Comparison of ENCODE assay signal across 33 cellular contexts in genomic region chr6:146369866-146370265, GRCh38.
"Had no signal": no experiment of that assay in that cellular context is flagged by ENCODE, and none has a peak within 500 bp of the region (broad histone marks: within the 10 kb centered on the region; RNA-seq: fewer than 3 reads in every experiment).

No MANE protein-coding gene starts in this region.

- H3K27ac ChIP-seq: adrenal gland, ascending aorta, body of pancreas, brain microvascular endothelial cell, breast epithelium, cardiac muscle cell had no signal

- H3K4me1 ChIP-seq: adrenal gland, ascending aorta, body of pancreas, breast epithelium had no signal

- H3K9me3 ChIP-seq: adrenal gland, ascending aorta, body of pancreas had no signal

- ATAC-seq: activated naive CD4-positive, alpha-beta T cell treated with anti-CD3 and anti-CD28 coated beads, Interleukin-2, amount 50 U/mL, for 72 hours; activated naive CD8-positive, alpha-beta T cell treated with anti-CD3 and anti-CD28 coated beads, Interleukin-2, amount 50 U/mL, for 24 hours; activated T-cell treated with anti-CD3 and anti-CD28 coated beads, Interleukin-2, amount 50 U/mL, for 4 hours; activated T-cell treated with anti-CD3 and anti-CD28 coated beads, Interleukin-2, amount 50 U/mL, for 72 hours; activated T-helper 17 cell treated with anti-CD3 and anti-CD28 coated beads, Interleukin-2, amount 50 U/mL, for 72 hours; body of pancreas had no signal

- DNase-seq: activated effector memory CD4-positive, alpha-beta T cell treated with anti-CD3 and anti-CD28 coated beads, Interleukin-2, amount 50 U/mL, for 16 hours; activated effector memory CD4-positive, alpha-beta T cell treated with Interleukin-2 at 50 U/mL for 16 hours; activated gamma-delta T cell; activated gamma-delta T cell treated with Interleukin-2 at 50 U/mL for 16 hours; activated naive CD4-positive, alpha-beta T cell; activated naive CD4-positive, alpha-beta T cell treated with anti-CD3 and anti-CD28 coated beads for 36 hours; activated naive CD4-positive, alpha-beta T cell treated with anti-CD3 and anti-CD28 coated beads, Interleukin-2, amount 10 ng/mL, durations not matched to agents 7 days and 5 days; activated naive CD4-positive, alpha-beta T cell treated with anti-CD3 and anti-CD28 coated beads, Interleukin-2, amount 50 U/mL, for 16 hours; activated naive CD4-positive, alpha-beta T cell treated with Interleukin-2 at 50 U/mL for 16 hours; activated naive CD8-positive, alpha-beta T cell treated with anti-CD3 and anti-CD28 coated beads for 36 hours; activated naive CD8-positive, alpha-beta T cell treated with anti-CD3 and anti-CD28 coated beads, Interleukin-2, amount 10 ng/mL, durations not matched to agents 7 days and 5 days; activated naive CD8-positive, alpha-beta T cell treated with anti-CD3 and anti-CD28 coated beads, Interleukin-2, amount 50 U/mL, for 24 hours; activated T-cell treated with anti-CD3 and anti-CD28 coated beads, Interleukin-2, amount 50 U/mL, for 24 hours; activated T-cell treated with anti-CD3 and anti-CD28 coated beads, Interleukin-2, amount 50 U/mL, for 4 hours; activated T-cell treated with anti-CD3 and anti-CD28 coated beads, Interleukin-2, amount 50 U/mL, for 48 hours; activated T-cell treated with anti-CD3 and anti-CD28 coated beads, Interleukin-2, amount 50 U/mL, for 72 hours; adrenal gland; amniotic stem cell; amygdala; anterior cingulate cortex; aorta; body of pancreas; brain microvascular endothelial cell; caudate nucleus; central memory CD4-positive, alpha-beta T cell; cerebellar nuclear complex had no signal

- H3K27me3 ChIP-seq: adrenal gland, ascending aorta, body of pancreas, brain microvascular endothelial cell, breast epithelium, cardiac muscle cell had no signal

- H3K36me3 ChIP-seq: adrenal gland, ascending aorta, brain microvascular endothelial cell, breast epithelium, cardiac muscle cell had no signal

- FAIRE-seq: astrocyte, bronchial epithelial cell had no signal

- H3K4me3 ChIP-seq: adrenal gland, ascending aorta, body of pancreas, breast epithelium, cardiac muscle cell had no signal
